17 cellular contexts compared by ENCODE assay signal in genomic region chr3:61685755-61686154, GRCh38.
A peak's percentile ranks its signal among the peaks of the same experiment; 100 is the strongest.
DNase-seq lines count a peak whose midpoint lies in the region; TF ChIP-seq lines count a peak whose summit lies in the region.
"Had no signal": no experiment of that assay in that cellular context is flagged by ENCODE, and none has a peak within 500 bp of the region (broad histone marks: within the 10 kb centered on the region; RNA-seq: fewer than 3 reads in every experiment).

No MANE protein-coding gene starts in this region.

- no peaks in the 10 kb centered on the region for H3K27me3 ChIP-seq in left ventricle myocardium inferior (ENCODE audit: low read depth)
- H3K27me3 ChIP-seq: cardiac muscle cell had no signal

- peak overlapping the region; percentile 32 for H3K4me3 ChIP-seq in left ventricle myocardium inferior
- H3K4me3 ChIP-seq: cardiac muscle cell, GM23248, prostate gland had no signal

- H3K4me1 ChIP-seq in left ventricle myocardium inferior = peaks cover 71% of the 10 kb centered on the region
- H3K4me1 ChIP-seq: prostate gland had no signal

- H3K36me3 Mint-ChIP-seq in HFFc6 (ENCODE audit: low read depth) = no peaks in the 10 kb centered on the region
- H3K36me3 Mint-ChIP-seq in T-helper 2 cell treated with Interferon-gamma antibody and Interleukin-4, amounts not matched to agents 5 μg/mL and 100 μg/mL, for 36 hours (ENCODE audit: low read depth) = no peaks in the 10 kb centered on the region

- intact Hi-C loops in left ventricle myocardium inferior (cut with micrococcal nuclease) = no loop called here

- no peaks in the 10 kb centered on the region for H3K36me3 ChIP-seq in left ventricle myocardium inferior
- H3K36me3 ChIP-seq: cardiac muscle cell, prostate gland had no signal

- DNase-seq in COLO668 (lab: John Stamatoyannopoulos, UW; ENCODE audit: unreplicated experiment) (peak; percentile 29), M059J (ENCODE audit: low read depth) (peak; percentile 36), NCI-H524 (lab: John Stamatoyannopoulos, UW) (peak; percentile 87 to 94), left ventricle myocardium inferior (no peak), T-helper 9 cell (no peak), HFFc6 (no peak), SKM-1 (lab: John Stamatoyannopoulos, UW; ENCODE audit: unreplicated experiment) (no peak)
- no peak for DNase-seq in T-helper 2 cell treated with Interferon-gamma antibody and Interleukin-4, amounts not matched to agents 5 μg/mL and 100 μg/mL, for 36 hours (ENCODE audit: low spot score)
- DNase-seq: activated naive CD4-positive, alpha-beta T cell treated with Interleukin-2 at 50 U/mL for 16 hours; DND-41; GM23248; midbrain; NCI-H187 treated with DMSO at 0.1 percent for 48 hours; stimulated activated CD4-positive, alpha-beta T cell treated with anti-CD3 and anti-CD28 coated beads, Interleukin-4, amount 100 ng/mL, for 24 hours; stimulated activated naive CD4-positive, alpha-beta T cell had no signal

- peaks cover 58% of the 10 kb centered on the region for H3K4me1 Mint-ChIP-seq in HFFc6 (ENCODE audit: low read depth)
- H3K4me1 Mint-ChIP-seq in T-helper 2 cell treated with Interferon-gamma antibody and Interleukin-4, amounts not matched to agents 5 μg/mL and 100 μg/mL, for 36 hours (ENCODE audit: low read depth) = no peaks in the 10 kb centered on the region

- no peaks in the 10 kb centered on the region for H3K9me3 Mint-ChIP-seq in HFFc6
- H3K9me3 Mint-ChIP-seq in T-helper 2 cell treated with Interferon-gamma antibody and Interleukin-4, amounts not matched to agents 5 μg/mL and 100 μg/mL, for 36 hours = no peaks in the 10 kb centered on the region

- H3K27me3 Mint-ChIP-seq in HFFc6 (ENCODE audit: insufficient read depth) = peaks cover 1% of the 10 kb centered on the region; the same call in 1 of the 2 replicates
- no peaks in the 10 kb centered on the region for H3K27me3 Mint-ChIP-seq in T-helper 2 cell treated with Interferon-gamma antibody and Interleukin-4, amounts not matched to agents 5 μg/mL and 100 μg/mL, for 36 hours (ENCODE audit: low read depth)

- H3K4me3 Mint-ChIP-seq in HFFc6 = no peak overlapping the region
- H3K4me3 Mint-ChIP-seq in T-helper 2 cell treated with Interferon-gamma antibody and Interleukin-4, amounts not matched to agents 5 μg/mL and 100 μg/mL, for 36 hours = no peak overlapping the region

- no peak overlapping the region for H3K27ac Mint-ChIP-seq in HFFc6
- no peak overlapping the region for H3K27ac Mint-ChIP-seq in T-helper 2 cell treated with Interferon-gamma antibody and Interleukin-4, amounts not matched to agents 5 μg/mL and 100 μg/mL, for 36 hours

- no peaks in the 10 kb centered on the region for H3K9me3 ChIP-seq in left ventricle myocardium inferior (replicated peaks)
- H3K9me3 ChIP-seq: prostate gland had no signal

- TF ChIP-seq CTCF in left ventricle myocardium inferior (IDR thresholded peaks at IDR 0.05; ENCODE audit: borderline replicate concordance) = no peak
- no peak for TF ChIP-seq CTCF in HFFc6 (IDR thresholded peaks at IDR 0.05)

- H3K27ac ChIP-seq in left ventricle myocardium inferior (replicated peaks) = peak overlapping the region; percentile 60
- H3K27ac ChIP-seq: cardiac muscle cell, GM23248, prostate gland had no signal

Comparison
In these comparisons a context has a peak if more than half of its experiments do, and no peak if none do; other contexts are left out.
1. DNase-seq: peak in COLO668 (single experiment), M059J (single experiment) and NCI-H524 (2 of 2); none in left ventricle myocardium inferior (single experiment), T-helper 9 cell (single experiment), HFFc6 (single experiment), SKM-1 (single experiment) and T-helper 2 cell treated with Interferon-gamma antibody and Interleukin-4, amounts not matched to agents 5 μg/mL and 100 μg/mL, for 36 hours (single experiment).